22 cellular contexts compared by ENCODE assay signal in genomic region chr6:36730424-36731380, GRCh38. TPM values are rescaled to one million over a fixed set of nuclear protein-coding genes. Genes with fewer than 3 reads are reported as not detected.
DNase-seq lines count a peak whose midpoint lies in the region; ATAC-seq, FAIRE-seq and TF ChIP-seq lines count a peak whose summit lies in the region.
"Had no signal": no experiment of that assay in that cellular context is flagged by ENCODE, and none has a peak within 500 bp of the region (broad histone marks: within the 10 kb centered on the region; RNA-seq: fewer than 3 reads in every experiment).

No MANE protein-coding gene starts in this region.

- no peak for ATAC-seq in lower lobe of right lung

- peaks cover 13% of the 10 kb centered on the region for H3K4me1 ChIP-seq in lower lobe of right lung
- peaks cover 9 to 52% (median 26%) of the 10 kb centered on the region in 6 donors for H3K4me1 ChIP-seq in spleen
- H3K4me1 ChIP-seq: Caco-2 had no signal

- DNase-seq in T-helper 1 cell: no peak
- peak; percentile 39 for DNase-seq in bronchial epithelial cell (ENCODE audit: low read depth)
- peak; percentile 2 for DNase-seq in lower lobe of right lung
- DNase-seq in spleen: peak; percentile 28
- DNase-seq in HTR-8/SVneo (ENCODE audit: insufficient read length, low spot score): no peak
- DNase-seq in NCI-H69 (lab: John Stamatoyannopoulos, UW): no peak
- DNase-seq in midbrain (lab: John Stamatoyannopoulos, UW): no peak
- DNase-seq: Caco-2; CD4-positive, CD25-positive, alpha-beta regulatory T cell; DMS53; KBM-7; NCI-H1048; NCI-H1436 treated with DMSO at 0.1 percent for 48 hours; NCI-H2029 treated with DMSO at 0.1 percent for 48 hours; NCI-H2171 treated with DMSO at 0.1 percent for 48 hours had no signal

- FAIRE-seq in bronchial epithelial cell (lab: Jason Lieb, UNC) (no peak), HTR-8/SVneo (lab: Jason Lieb, UNC) (no peak)
- FAIRE-seq: GM19239 had no signal

- no peaks in the 10 kb centered on the region for H3K9me3 ChIP-seq in lower lobe of right lung
- no peaks in the 10 kb centered on the region for H3K9me3 ChIP-seq in spleen
- H3K9me3 ChIP-seq: Caco-2, HAP-1 had no signal

- no peak for TF ChIP-seq CTCF in bronchial epithelial cell (IDR thresholded peaks at IDR 0.05; ENCODE audit: insufficient read depth, low read length, severe bottlenecking)
- no peak for TF ChIP-seq CTCF in lower lobe of right lung (IDR thresholded peaks at IDR 0.05)
- TF ChIP-seq CTCF in spleen (IDR thresholded peaks at IDR 0.05 in 8 of 11, conservative IDR thresholded peaks at IDR 0.05 in 3 of 11): no peak

- peak overlapping the region; percentile 7 for H3K27ac Mint-ChIP-seq in T-helper 1 cell treated with Interleukin-12 subunit alpha and Interleukin-12 subunit beta and Interleukin-4 antibody, amounts not matched to agents 30 μg/mL and 1 μg/mL, for 36 hours

- TF ChIP-seq POLR2A in spleen (IDR thresholded peaks at IDR 0.05): no peak

- H3K27me3 ChIP-seq in bronchial epithelial cell (ENCODE audit: control insufficient read depth, insufficient read depth, low read length) (no peaks in the 10 kb centered on the region), lower lobe of right lung (ENCODE audit: low read depth) (no peaks in the 10 kb centered on the region), spleen (replicated peaks in 1 of 7) (no peaks in the 10 kb centered on the region)

- H3K36me3 Mint-ChIP-seq in T-helper 1 cell treated with Interleukin-12 subunit alpha and Interleukin-12 subunit beta and Interleukin-4 antibody, amounts not matched to agents 30 μg/mL and 1 μg/mL, for 36 hours (ENCODE audit: low read depth): no peaks in the 10 kb centered on the region
- H3K36me3 Mint-ChIP-seq: CD4-positive, CD25-positive, alpha-beta regulatory T cell had no signal

- no peak overlapping the region for H3K4me3 ChIP-seq in bronchial epithelial cell (ENCODE audit: low read depth, low read length)
- H3K4me3 ChIP-seq in lower lobe of right lung: no peak overlapping the region
- no peak overlapping the region for H3K4me3 ChIP-seq in spleen
- H3K4me3 ChIP-seq: HAP-1 had no signal

- H3K9me3 Mint-ChIP-seq in T-helper 1 cell treated with Interleukin-12 subunit alpha and Interleukin-12 subunit beta and Interleukin-4 antibody, amounts not matched to agents 30 μg/mL and 1 μg/mL, for 36 hours: no peaks in the 10 kb centered on the region
- H3K9me3 Mint-ChIP-seq: CD4-positive, CD25-positive, alpha-beta regulatory T cell had no signal

- H3K27ac ChIP-seq in lower lobe of right lung (no peak overlapping the region), spleen (no peak overlapping the region)
- H3K27ac ChIP-seq: 22Rv1 had no signal

- H3K36me3 ChIP-seq in bronchial epithelial cell (ENCODE audit: control insufficient read depth, insufficient read depth, low read length): no peaks in the 10 kb centered on the region
- no peaks in the 10 kb centered on the region for H3K36me3 ChIP-seq in lower lobe of right lung
- peaks cover 0 to 12% (median 0%) of the 10 kb centered on the region in 6 donors for H3K36me3 ChIP-seq in spleen
- H3K36me3 ChIP-seq: HAP-1 had no signal

- no peaks in the 10 kb centered on the region for H3K27me3 Mint-ChIP-seq in T-helper 1 cell treated with Interleukin-12 subunit alpha and Interleukin-12 subunit beta and Interleukin-4 antibody, amounts not matched to agents 30 μg/mL and 1 μg/mL, for 36 hours (ENCODE audit: low read depth)
- H3K27me3 Mint-ChIP-seq: B cell; CD4-positive, CD25-positive, alpha-beta regulatory T cell had no signal

- intact Hi-C loops in lower lobe of right lung (cut with DNase I) (no loop called here), spleen (cut with DNase I; ENCODE audit: low total_unique reads) (no loop called here)

- WGBS in spleen, 5 donors: 84 to 95% (median 89%) methylated on average over 13 to 15 of the region's 15 CpGs

- H3K4me3 Mint-ChIP-seq in T-helper 1 cell treated with Interleukin-12 subunit alpha and Interleukin-12 subunit beta and Interleukin-4 antibody, amounts not matched to agents 30 μg/mL and 1 μg/mL, for 36 hours: no peak overlapping the region
- H3K4me3 Mint-ChIP-seq: B cell; CD4-positive, CD25-positive, alpha-beta regulatory T cell had no signal

- peaks cover 51% of the 10 kb centered on the region for H3K4me1 Mint-ChIP-seq in T-helper 1 cell treated with Interleukin-12 subunit alpha and Interleukin-12 subunit beta and Interleukin-4 antibody, amounts not matched to agents 30 μg/mL and 1 μg/mL, for 36 hours (ENCODE audit: low read depth)

RNA-seq across cellular contexts. Expression of gene RAB44, which starts 33.1 kb away (rescaled TPM):
- total RNA-seq in bronchial epithelial cell: under 0.01 TPM in 2 replicates
- total RNA-seq in lower lobe of right lung: 0.95 TPM
- 1 to 10 TPM in 5 of 7 donors, under 1 TPM in 2; 0.54 to 3.5 (median 1.3) TPM for total RNA-seq in spleen
- under 1 TPM; 0.06 to 0.26 (median 0.24) TPM for polyA plus RNA-seq in spleen
- total RNA-seq: Caco-2, NCI-H460 had no signal
- polyA plus RNA-seq: AG04450; CD4-positive, CD25-positive, alpha-beta regulatory T cell had no signal

RNA-seq across cellular contexts. Expression of gene CDKN1A, which starts 52.2 kb away (rescaled TPM):
- total RNA-seq in bronchial epithelial cell: 364 and 524 TPM in 2 replicates
- 71.0 TPM for total RNA-seq in lower lobe of right lung
- total RNA-seq in spleen: 10 to 100 TPM; 26.5 to 58.5 (median 32.8) TPM
- 10 to 100 TPM; 10.7 to 18.4 (median 11.9) TPM for polyA plus RNA-seq in spleen

Comparison
In these comparisons a context has a peak if more than half of its experiments do, and no peak if none do; other contexts are left out.
1. DNase-seq: peak in bronchial epithelial cell (single experiment), lower lobe of right lung (single experiment) and spleen (single experiment); none in T-helper 1 cell (0 of 5), HTR-8/SVneo (single experiment), NCI-H69 (single experiment) and midbrain (single experiment).